Comparison of ENCODE assay signal across 18 cellular contexts in genomic region chr3:130442284-130442683, GRCh38.
"Had no signal": no experiment of that assay in that cellular context is flagged by ENCODE, and none has a peak within 500 bp of the region (broad histone marks: within the 10 kb centered on the region; RNA-seq: fewer than 3 reads in every experiment).

No MANE protein-coding gene starts in this region.

- H3K27me3 ChIP-seq: brain microvascular endothelial cell, ovary had no signal

- H3K9me3 Mint-ChIP-seq: activated CD4-positive, alpha-beta memory T cell treated with anti-CD3 and anti-CD28 coated beads, Interleukin-2, amount 10 ng/mL, durations not matched to agents 7 days and 5 days; activated naive CD8-positive, alpha-beta T cell treated with anti-CD3 and anti-CD28 coated beads for 36 hours; effector memory CD8-positive, alpha-beta T cell; neural crest cell had no signal

- DNase-seq: activated CD4-positive, alpha-beta memory T cell treated with anti-CD3 and anti-CD28 coated beads, Interleukin-2, amount 10 ng/mL, durations not matched to agents 7 days and 5 days; activated gamma-delta T cell; activated naive CD8-positive, alpha-beta T cell treated with anti-CD3 and anti-CD28 coated beads for 36 hours; activated T-cell treated with anti-CD3 and anti-CD28 coated beads, Interleukin-2, amount 50 U/mL, for 48 hours; brain microvascular endothelial cell; cerebellar nuclear complex; effector memory CD8-positive, alpha-beta T cell; erythroblast; glutamatergic neuron; kidney; left ventricle myocardium superior; ovary; stimulated activated CD4-positive, alpha-beta T cell treated with anti-CD3 and anti-CD28 coated beads, Interleukin-12 subunit alpha, Interleukin-12 subunit beta, amount 100 ng/mL, for 4 hours; stimulated activated naive CD4-positive, alpha-beta T cell; substantia nigra; trophoblast cell had no signal

- H3K9me3 ChIP-seq: ovary had no signal

- H3K36me3 ChIP-seq: brain microvascular endothelial cell, ovary had no signal

- H3K36me3 Mint-ChIP-seq: activated naive CD8-positive, alpha-beta T cell treated with anti-CD3 and anti-CD28 coated beads for 36 hours had no signal

- H3K27ac ChIP-seq: brain microvascular endothelial cell, ovary had no signal

- H3K27ac Mint-ChIP-seq: activated CD4-positive, alpha-beta memory T cell treated with anti-CD3 and anti-CD28 coated beads, Interleukin-2, amount 10 ng/mL, durations not matched to agents 7 days and 5 days; activated naive CD8-positive, alpha-beta T cell treated with anti-CD3 and anti-CD28 coated beads for 36 hours; dendritic cell treated with granulocyte-macrophage colony-stimulating factor and Interleukin-4, amounts not matched to agents 40 ng/mL and 50 ng/mL, for 4 days; effector memory CD8-positive, alpha-beta T cell had no signal

- H3K4me3 ChIP-seq: ovary had no signal

- ATAC-seq: effector memory CD8-positive, alpha-beta T cell; left ventricle myocardium superior had no signal

- FAIRE-seq: kidney had no signal
